Comparison of ENCODE assay signal across 1 cellular context in genomic region chr2:216502776-216503629, GRCh38.
TF ChIP-seq lines count a peak whose summit lies in the region.

No MANE protein-coding gene starts in this region.

TF ChIP-seq in IMR-90, 13 proteins besides CTCF, POLR2A, EP300 and RAD21:
- TF ChIP-seq USF2 (IDR thresholded peaks at IDR 0.05; ENCODE audit: low read depth, low read length): no peak
- TF ChIP-seq MXI1 (IDR thresholded peaks at IDR 0.05; ENCODE audit: borderline replicate concordance, low read depth, low read length): no peak
